ENCODE assay signal across 27 cellular contexts in genomic region chr1:172863031-172863430, GRCh38.
DNase-seq lines count a peak whose midpoint lies in the region; ATAC-seq, FAIRE-seq and TF ChIP-seq lines count a peak whose summit lies in the region.
"Had no signal": no experiment of that assay in that cellular context is flagged by ENCODE, and none has a peak within 500 bp of the region (broad histone marks: within the 10 kb centered on the region; RNA-seq: fewer than 3 reads in every experiment).

No MANE protein-coding gene starts in this region.

- no peak overlapping the region for H3K27ac Mint-ChIP-seq in activated CD4-positive, alpha-beta memory T cell treated with anti-CD3 and anti-CD28 coated beads for 36 hours
- H3K27ac Mint-ChIP-seq: CD8-positive, alpha-beta T cell; H9; IgD-negative memory B cell had no signal

- TF ChIP-seq CTCF in D721Med (IDR thresholded peaks at IDR 0.05; ENCODE audit: insufficient read depth, missing control alignments) = no peak
- no peak for TF ChIP-seq CTCF in HCT116 (IDR thresholded peaks at IDR 0.05 in 2 of 3, conservative IDR thresholded peaks at IDR 0.05 in 1 of 3; ENCODE audit: borderline replicate concordance in 1 of 3, insufficient read depth in 1 of 3, low read depth in 2 of 3, low read length in 2 of 3)
- TF ChIP-seq CTCF in K562 (IDR thresholded peaks at IDR 0.05 in 2 of 3, conservative IDR thresholded peaks at IDR 0.05 in 1 of 3; ENCODE audit: insufficient read depth in 2 of 3, low read depth in 1 of 3, low read length in 3 of 3) = no peak

- no peak for TF ChIP-seq RAD21 in HCT116 (IDR thresholded peaks at IDR 0.05; ENCODE audit: low read depth)
- TF ChIP-seq RAD21 in K562 (CRISPR knock-in tag; conservative IDR thresholded peaks at IDR 0.05 in 1 of 2, IDR thresholded peaks at IDR 0.05 in 1 of 2) = no peak

- intact Hi-C loops in HCT116 (cut with micrococcal nuclease) = no loop called here
- intact Hi-C loops in K562 (cut with micrococcal nuclease) = no loop called here
- intact Hi-C loops in activated CD4-positive, alpha-beta memory T cell treated with anti-CD3 and anti-CD28 coated beads for 36 hours (cut with micrococcal nuclease) = no loop called here

- no peaks in the 10 kb centered on the region for H3K9me2 ChIP-seq in HCT116 (ENCODE audit: insufficient read depth)

- no peaks in the 10 kb centered on the region for H3K9me1 ChIP-seq in K562 (ENCODE audit: control insufficient read depth, insufficient read depth, low read length)

- H2AFZ ChIP-seq in HCT116 (ENCODE audit: low read depth, low read length, poor library complexity, severe bottlenecking) = no peak overlapping the region
- no peak overlapping the region for H2AFZ ChIP-seq in K562 (ENCODE audit: low read depth, low read length)

- 0% methylated on average over 2 of the region's 2 CpGs for WGBS in K562 (ENCODE audit: insufficient coverage, low coverage, missing lambda C conversion rate)
- 96 to 100% (median 96%) methylated on average over 2 of the region's 2 CpGs for WGBS in small intestine, 3 donors

- no peaks in the 10 kb centered on the region for H3K9me3 ChIP-seq in HCT116 (ENCODE audit: control insufficient read depth in 1 of 2, insufficient read depth in 1 of 2, low read depth in 1 of 2, low read length in 2 of 2)
- H3K9me3 ChIP-seq in K562 (replicated peaks; ENCODE audit: control insufficient read depth, insufficient read depth, low read depth, low read length) = no peaks in the 10 kb centered on the region
- no peaks in the 10 kb centered on the region for H3K9me3 ChIP-seq in small intestine (ENCODE audit: control insufficient read depth, low read depth)
- H3K9me3 ChIP-seq: A549 had no signal

- in situ Hi-C loops in K562 (cut with MboI) = no loop called here

- no peaks in the 10 kb centered on the region for H3K36me3 Mint-ChIP-seq in activated CD4-positive, alpha-beta memory T cell treated with anti-CD3 and anti-CD28 coated beads for 36 hours
- H3K36me3 Mint-ChIP-seq: CD8-positive, alpha-beta T cell; IgD-negative memory B cell had no signal

- H3K4me2 ChIP-seq in HCT116 (ENCODE audit: low read length) (no peak overlapping the region), K562 (ENCODE audit: insufficient read depth, low read length) (no peak overlapping the region)
- H3K4me2 ChIP-seq: A549 had no signal

- POLR2A ChIA-PET in HCT116 (lab: Charles Lee) = no interaction called here
- POLR2A ChIA-PET in K562 (lab: Yijun Ruan, JAX) = no interaction called here
- POLR2A ChIA-PET in activated CD4-positive, alpha-beta memory T cell treated with anti-CD3 and anti-CD28 coated beads for 36 hours (lab: Charles Lee) = no interaction called here

- H3K79me2 ChIP-seq in HCT116 (ENCODE audit: insufficient read depth, low read length) (peaks cover 39% of the 10 kb centered on the region), K562 (ENCODE audit: control insufficient read depth, insufficient read depth, low read length) (no peaks in the 10 kb centered on the region)

- TF ChIP-seq EP300 in K562 (IDR thresholded peaks at IDR 0.05; ENCODE audit: low read length) = no peak

- no peaks in the 10 kb centered on the region for H3K27me3 ChIP-seq in HCT116 (ENCODE audit: insufficient read depth, low read length)
- no peaks in the 10 kb centered on the region for H3K27me3 ChIP-seq in K562 (ENCODE audit: control insufficient read depth in 2 of 2, insufficient read depth in 2 of 2, low read length in 2 of 2)
- H3K27me3 ChIP-seq in small intestine (ENCODE audit: control insufficient read depth in 2 of 2, insufficient read depth in 2 of 2, low read length in 2 of 2) = no peaks in the 10 kb centered on the region

- CTCF ChIA-PET in HCT116 (lab: Charles Lee) = no interaction called here
- CTCF ChIA-PET in K562 (lab: Yijun Ruan, JAX; ENCODE audit: low intra/inter-chr PET ratio) = no interaction called here
- CTCF ChIA-PET in activated CD4-positive, alpha-beta memory T cell treated with anti-CD3 and anti-CD28 coated beads for 36 hours (lab: Charles Lee) = no interaction called here

- H3K27me3 Mint-ChIP-seq in activated CD4-positive, alpha-beta memory T cell treated with anti-CD3 and anti-CD28 coated beads for 36 hours = no peaks in the 10 kb centered on the region
- H3K27me3 Mint-ChIP-seq: IgD-negative memory B cell had no signal

- H3K9me3 Mint-ChIP-seq in activated CD4-positive, alpha-beta memory T cell treated with anti-CD3 and anti-CD28 coated beads for 36 hours = no peaks in the 10 kb centered on the region
- H3K9me3 Mint-ChIP-seq: IgD-negative memory B cell had no signal

- peaks cover 6% of the 10 kb centered on the region for H3K4me1 Mint-ChIP-seq in activated CD4-positive, alpha-beta memory T cell treated with anti-CD3 and anti-CD28 coated beads for 36 hours (ENCODE audit: low read depth)
- H3K4me1 Mint-ChIP-seq: H9, IgD-negative memory B cell had no signal

- no peaks in the 10 kb centered on the region for H4K20me1 ChIP-seq in HCT116 (ENCODE audit: insufficient read depth)
- H4K20me1 ChIP-seq in K562 (replicated peaks; ENCODE audit: control insufficient read depth, insufficient read depth, low read length) = no peaks in the 10 kb centered on the region

- H3K36me3 ChIP-seq in HCT116 (ENCODE audit: control insufficient read depth in 1 of 2, insufficient read depth in 2 of 2, low read length in 2 of 2) (peaks cover 0 to 10% of the 10 kb centered on the region in 2 experiments; a peak in 1 of 4 replicates), K562 (ENCODE audit: control insufficient read depth, insufficient read depth, low read length) (no peaks in the 10 kb centered on the region), small intestine (ENCODE audit: control insufficient read depth in 2 of 2, insufficient read depth in 2 of 2, low read length in 2 of 2) (no peaks in the 10 kb centered on the region)

- H3K27ac ChIP-seq in HCT116 (ENCODE audit: low read depth, low read length) (peak overlapping the region; percentile 8; the same call in 1 of the 2 replicates), K562 (ENCODE audit: extremely low read depth, low read depth, low read length) (no peak overlapping the region), small intestine (ENCODE audit: low read depth in 1 of 2, low read length in 1 of 2) (no peak overlapping the region)
- H3K27ac ChIP-seq: 22Rv1, A549, C4-2B, HL-60 had no signal

- no peak for DNase-seq in D721Med (ENCODE audit: insufficient read length, low spot score)
- no peak for DNase-seq in HCT116 (ENCODE audit: low read depth, low spot score)
- DNase-seq in LHCN-M2 (ENCODE audit: low read depth) = peak; percentile 54
- no peak for DNase-seq in K562 (ENCODE audit: extremely low read depth in 1 of 4, low spot score in 3 of 4)
- DNase-seq in small intestine = no peak
- DNase-seq in activated CD4-positive, alpha-beta memory T cell treated with anti-CD3 and anti-CD28 coated beads for 36 hours = no peak
- no peak for DNase-seq in CD1c-positive myeloid dendritic cell (ENCODE audit: extremely low spot score)
- DNase-seq: AML-193; Calu3; CD8-positive, alpha-beta T cell; DMS 273 treated with DMSO at 0.1 percent for 48 hours; DMS53; DND-41; EL; GOT3; H9; KG1 had no signal

- H3K4me3 ChIP-seq in HCT116 (replicated peaks in 1 of 2; ENCODE audit: low read depth in 1 of 2, low read length in 2 of 2) (no peak overlapping the region), K562 (no peak overlapping the region), small intestine (ENCODE audit: low read depth in 1 of 2, low read length in 2 of 2) (no peak overlapping the region)
- H3K4me3 ChIP-seq: A549 had no signal

- TF ChIP-seq POLR2A in HCT116 (IDR thresholded peaks at IDR 0.05; ENCODE audit: borderline replicate concordance, extremely low read depth, insufficient read depth, insufficient read length) = no peak
- no peak for TF ChIP-seq POLR2A in K562 (conservative IDR thresholded peaks at IDR 0.05)
- TF ChIP-seq POLR2A in GM18505 (IDR thresholded peaks at IDR 0.05; ENCODE audit: borderline replicate concordance, extremely low read depth, insufficient read depth, insufficient read length) = no peak

- no TSS peak for BruUV-seq in HCT116 (replicated peaks; lab: Mats Ljungman, UMichigan)
- BruUV-seq in K562 (replicated peaks; lab: Mats Ljungman, UMichigan) = no TSS peak

- H3K9ac ChIP-seq in HCT116 (ENCODE audit: low read length) (no peak overlapping the region), K562 (ENCODE audit: insufficient read depth in 1 of 2, low read depth in 2 of 2, low read length in 2 of 2) (no peak overlapping the region)

- H3K4me1 ChIP-seq in HCT116 (ENCODE audit: control insufficient read depth in 1 of 2, insufficient read depth in 2 of 2, low read length in 2 of 2) = peaks cover 16 to 44% of the 10 kb centered on the region in 2 experiments
- no peaks in the 10 kb centered on the region for H3K4me1 ChIP-seq in K562 (replicated peaks in 1 of 2; ENCODE audit: control insufficient read depth in 2 of 2, insufficient read depth in 2 of 2, low read length in 2 of 2)
- no peaks in the 10 kb centered on the region for H3K4me1 ChIP-seq in small intestine (ENCODE audit: control insufficient read depth in 2 of 2, insufficient read depth in 1 of 2, low read depth in 1 of 2, low read length in 1 of 2)

- no peak for ATAC-seq in HCT116
- no peak for ATAC-seq in K562
- ATAC-seq in GM18505 (IDR thresholded peaks at IDR 0.05; ENCODE audit: unreplicated experiment) = no peak
- ATAC-seq: A549; CD8-positive, alpha-beta T cell had no signal

- H3K4me3 Mint-ChIP-seq in activated CD4-positive, alpha-beta memory T cell treated with anti-CD3 and anti-CD28 coated beads for 36 hours = no peak overlapping the region
- H3K4me3 Mint-ChIP-seq: CD8-positive, alpha-beta T cell; H9; IgD-negative memory B cell had no signal

- RAD21 ChIA-PET in HCT116 (lab: Charles Lee; ENCODE audit: low non-redundant PET in 1 of 2, low total read pairs in 2 of 2, uncharacterized antibody in 2 of 2, unreplicated experiment in 2 of 2) = no interaction called here

- FAIRE-seq in D721Med (lab: Jason Lieb, UNC) (peak; percentile 29), K562 (lab: Jason Lieb, UNC) (peak; percentile 59), small intestine (lab: Jason Lieb, UNC) (no peak)
- FAIRE-seq: A549, G401.6, GM12891, GM18507, HTR-8/SVneo had no signal

TF ChIP-seq in HCT116, 20 proteins besides CTCF, POLR2A, EP300 and RAD21 (continues in another document):
- TF ChIP-seq MAX (IDR thresholded peaks at IDR 0.05) = no peak
- no peak for TF ChIP-seq ZNF274 (IDR thresholded peaks at IDR 0.05; ENCODE audit: low read depth, low read length)
- TF ChIP-seq ZFX (IDR thresholded peaks at IDR 0.05) = no peak
- no peak for TF ChIP-seq YY1 (IDR thresholded peaks at IDR 0.05; ENCODE audit: extremely low read depth, insufficient replicate concordance, low read depth, low read length)

TF ChIP-seq in K562, 482 proteins besides CTCF, POLR2A, EP300 and RAD21:
- TF ChIP-seq MAFG (tag; conservative IDR thresholded peaks at IDR 0.05) (peak; percentile 49; the same call in 1 of the 2 replicates), C11orf30 (IDR thresholded peaks at IDR 0.05; ENCODE audit: low read depth) (0 out of 2 replicates have a peak, but pooled peaks have one; percentile 10), SRSF9 (IDR thresholded peaks at IDR 0.05; ENCODE audit: borderline replicate concordance, low read depth, low read length) (no peak), NFE2 (IDR thresholded peaks at IDR 0.05; ENCODE audit: low read depth) (0 out of 2 replicates have a peak, but pooled peaks have one; percentile 5)
